In genomic region chr10:22314852-22315251, GRCh38 we compare ENCODE assay signal across 15 cellular contexts. TPM values are rescaled to one million over a fixed set of nuclear protein-coding genes. Genes with fewer than 3 reads are reported as not detected.
DNase-seq lines count a peak whose midpoint lies in the region; ATAC-seq and TF ChIP-seq lines count a peak whose summit lies in the region.
"Had no signal": no experiment of that assay in that cellular context is flagged by ENCODE, and none has a peak within 500 bp of the region (broad histone marks: within the 10 kb centered on the region; RNA-seq: fewer than 3 reads in every experiment).

No MANE protein-coding gene starts in this region.

- H3K4me1 ChIP-seq in OCI-LY3 (ENCODE audit: low read length) (peaks cover 18% of the 10 kb centered on the region), upper lobe of right lung (peaks cover 24% of the 10 kb centered on the region)

- no peak for ATAC-seq in stimulated activated memory B cell treated with anti-CD40 and anti-IgM and Interleukin-4, amounts not matched to agents 10 μg/mL and 1 μg/mL and 100 μg/mL, for 72 hours
- ATAC-seq in upper lobe of right lung (no peak), GM19023 (IDR thresholded peaks at IDR 0.05; ENCODE audit: unreplicated experiment) (no peak), HG03280 (IDR thresholded peaks at IDR 0.05; ENCODE audit: unreplicated experiment) (no peak)
- ATAC-seq: heart right ventricle had no signal

- intact Hi-C loops in upper lobe of right lung (cut with DNase I), result no loop called here

- H3K9me3 Mint-ChIP-seq in activated naive CD4-positive, alpha-beta T cell treated with anti-CD3 and anti-CD28 coated beads, Interleukin-2, amount 50 U/mL, for 24 hours, result no peaks in the 10 kb centered on the region
- H3K9me3 Mint-ChIP-seq in stimulated activated memory B cell treated with anti-CD40 and anti-IgM and Interleukin-4, amounts not matched to agents 10 μg/mL and 1 μg/mL and 100 μg/mL, for 72 hours, result no peaks in the 10 kb centered on the region

- no peaks in the 10 kb centered on the region for H3K36me3 ChIP-seq in OCI-LY3 (replicated peaks; ENCODE audit: low read depth, low read length)
- H3K36me3 ChIP-seq in upper lobe of right lung, result no peaks in the 10 kb centered on the region
- H3K36me3 ChIP-seq: heart right ventricle, suprapubic skin had no signal

- peak overlapping the region; percentile 93; the same call in 1 of the 2 replicates for H3K9ac ChIP-seq in OCI-LY3 (ENCODE audit: low read length)

- no peaks in the 10 kb centered on the region for H3K36me3 Mint-ChIP-seq in activated naive CD4-positive, alpha-beta T cell treated with anti-CD3 and anti-CD28 coated beads, Interleukin-2, amount 50 U/mL, for 24 hours
- H3K36me3 Mint-ChIP-seq in stimulated activated memory B cell treated with anti-CD40 and anti-IgM and Interleukin-4, amounts not matched to agents 10 μg/mL and 1 μg/mL and 100 μg/mL, for 72 hours, result no peaks in the 10 kb centered on the region

- H3K9me3 ChIP-seq in OCI-LY3 (ENCODE audit: insufficient read depth, low read length), result no peaks in the 10 kb centered on the region
- H3K9me3 ChIP-seq in upper lobe of right lung, result no peaks in the 10 kb centered on the region
- H3K9me3 ChIP-seq: heart right ventricle, suprapubic skin had no signal

- H3K27ac Mint-ChIP-seq in activated naive CD4-positive, alpha-beta T cell treated with anti-CD3 and anti-CD28 coated beads, Interleukin-2, amount 50 U/mL, for 24 hours, result no peak overlapping the region
- H3K27ac Mint-ChIP-seq in stimulated activated memory B cell treated with anti-CD40 and anti-IgM and Interleukin-4, amounts not matched to agents 10 μg/mL and 1 μg/mL and 100 μg/mL, for 72 hours, result peak overlapping the region; percentile 98

- no peak overlapping the region for H3K27ac ChIP-seq in OCI-LY3 (ENCODE audit: low read length)
- H3K27ac ChIP-seq in epithelial cell of prostate, result peak overlapping the region; percentile 83
- H3K27ac ChIP-seq in upper lobe of right lung, result no peak overlapping the region
- H3K27ac ChIP-seq: RWPE1 had no signal

- H3K4me3 ChIP-seq in OCI-LY3 (ENCODE audit: low read length) (peak overlapping the region; percentile 97), upper lobe of right lung (no peak overlapping the region)

- peaks cover 6% of the 10 kb centered on the region for H3K27me3 Mint-ChIP-seq in activated naive CD4-positive, alpha-beta T cell treated with anti-CD3 and anti-CD28 coated beads, Interleukin-2, amount 50 U/mL, for 24 hours
- H3K27me3 Mint-ChIP-seq in stimulated activated memory B cell treated with anti-CD40 and anti-IgM and Interleukin-4, amounts not matched to agents 10 μg/mL and 1 μg/mL and 100 μg/mL, for 72 hours, result no peaks in the 10 kb centered on the region

- no peaks in the 10 kb centered on the region; the same call in 1 of the 2 replicates for H4K20me1 ChIP-seq in OCI-LY3 (ENCODE audit: insufficient read depth, low read length)

- H3K79me2 ChIP-seq in OCI-LY3 (ENCODE audit: low read length), result peaks cover 8% of the 10 kb centered on the region

- H3K4me2 ChIP-seq in OCI-LY3 (ENCODE audit: low read length), result peak overlapping the region; percentile 69

- peaks cover 38% of the 10 kb centered on the region for H3K4me1 Mint-ChIP-seq in activated naive CD4-positive, alpha-beta T cell treated with anti-CD3 and anti-CD28 coated beads, Interleukin-2, amount 50 U/mL, for 24 hours
- peaks cover 13% of the 10 kb centered on the region for H3K4me1 Mint-ChIP-seq in stimulated activated memory B cell treated with anti-CD40 and anti-IgM and Interleukin-4, amounts not matched to agents 10 μg/mL and 1 μg/mL and 100 μg/mL, for 72 hours

- peak overlapping the region; percentile 90 for H3K4me3 Mint-ChIP-seq in activated naive CD4-positive, alpha-beta T cell treated with anti-CD3 and anti-CD28 coated beads, Interleukin-2, amount 50 U/mL, for 24 hours
- H3K4me3 Mint-ChIP-seq in stimulated activated memory B cell treated with anti-CD40 and anti-IgM and Interleukin-4, amounts not matched to agents 10 μg/mL and 1 μg/mL and 100 μg/mL, for 72 hours, result no peak overlapping the region

- no peak for DNase-seq in activated naive CD4-positive, alpha-beta T cell treated with anti-CD3 and anti-CD28 coated beads, Interleukin-2, amount 50 U/mL, for 16 hours
- DNase-seq in epithelial cell of prostate (ENCODE audit: low read depth, low spot score) (no peak), upper lobe of right lung (no peak)
- DNase-seq: activated CD4-positive, alpha-beta T cell treated with anti-CD3 and anti-CD28 coated beads, Interleukin-2, amount 50 U/mL, for 4 hours; Calu3; heart right ventricle; NCI-H1048 had no signal

- H2AFZ ChIP-seq in OCI-LY3 (ENCODE audit: low read depth, low read length), result no peak overlapping the region

- TF ChIP-seq CTCF in OCI-LY3 (IDR thresholded peaks at IDR 0.05; ENCODE audit: low read depth, low read length), result no peak
- TF ChIP-seq CTCF in upper lobe of right lung (IDR thresholded peaks at IDR 0.05), result no peak

- H3K27me3 ChIP-seq in OCI-LY3 (ENCODE audit: low read depth, low read length) (peaks cover 9% of the 10 kb centered on the region), upper lobe of right lung (no peaks in the 10 kb centered on the region)
- H3K27me3 ChIP-seq: heart right ventricle, suprapubic skin had no signal

RNA-seq across cellular contexts. Expression of gene COMMD3, which starts 1.3 kb away (rescaled TPM):
- 44.8 TPM for total RNA-seq in upper lobe of right lung

RNA-seq across cellular contexts. Expression of gene BMI1, which starts 6.0 kb away (rescaled TPM):
- 50.9 TPM for total RNA-seq in upper lobe of right lung

RNA-seq across cellular contexts. Expression of gene SPAG6, which starts 30.4 kb away (rescaled TPM):
- not detected for total RNA-seq in upper lobe of right lung
- total RNA-seq: Calu3, cardiac septum, heart right ventricle had no signal
